In the genomic region with DNA sequence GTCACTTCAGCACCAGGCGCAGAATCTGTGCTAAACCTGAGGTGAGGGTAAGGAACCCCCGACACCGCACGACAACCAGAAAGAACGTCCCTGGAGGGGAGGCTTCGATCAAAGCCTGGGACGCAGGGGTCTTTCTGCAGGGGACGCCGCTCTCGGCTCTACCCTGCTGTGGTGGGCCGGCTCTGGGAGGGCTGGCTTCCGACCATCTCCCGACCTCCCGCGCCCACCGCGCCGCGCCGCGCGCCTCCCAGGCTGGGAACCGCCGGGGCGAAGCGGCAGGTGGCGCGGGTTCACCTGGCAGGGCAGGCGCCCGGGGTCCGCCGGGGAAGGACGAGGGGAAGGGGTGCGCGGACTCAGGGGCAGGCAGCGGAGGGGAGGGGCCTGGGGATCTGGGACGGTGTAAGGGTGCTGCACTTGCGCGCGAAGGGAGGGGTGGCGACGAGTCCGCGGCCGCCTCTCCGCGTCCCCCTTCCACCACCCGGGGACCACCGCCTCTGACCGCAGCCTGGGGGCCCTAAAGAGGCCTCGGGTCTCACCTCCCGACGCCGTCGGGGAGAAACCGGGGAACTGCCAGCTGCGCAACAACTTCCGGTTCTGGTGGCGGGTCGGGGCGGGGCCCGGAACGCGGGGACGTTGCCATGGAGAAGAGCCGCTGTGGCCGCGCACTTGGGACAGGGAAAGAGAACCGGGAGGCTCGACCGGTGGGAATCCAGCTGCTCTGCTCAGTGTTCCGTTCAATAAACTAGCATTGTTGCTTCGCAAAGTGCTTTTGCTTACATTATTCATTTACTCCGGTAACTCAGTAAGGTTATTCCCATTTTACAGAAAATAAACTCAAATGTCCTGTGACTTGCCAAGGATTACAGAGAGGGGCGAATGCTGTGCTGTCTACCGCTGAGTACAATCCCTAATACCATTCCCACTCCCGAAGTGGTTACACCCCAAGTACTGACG, we compare ENCODE assay signal across 1 cellular context.
TF ChIP-seq lines count a peak whose summit lies in the region.

Gene ZNF396 (minus strand): TSS at position 596 of the 954 bp plus-strand sequence. CDS start 3,045 bp downstream, outside the sequence.

TF ChIP-seq in HepG2, 621 proteins besides CTCF, POLR2A, EP300 and RAD21 (continued from another document and continues in another):
- TF ChIP-seq AHDC1 (CRISPR knock-in tag; IDR thresholded peaks at IDR 0.05; ENCODE audit: borderline replicate concordance) (no peak), KDM6A (CRISPR knock-in tag; IDR thresholded peaks at IDR 0.05; ENCODE audit: low read depth) (no peak), PPARG (CRISPR knock-in tag; conservative IDR thresholded peaks at IDR 0.05) (no peak), ZSCAN31 (CRISPR knock-in tag; IDR thresholded peaks at IDR 0.05; ENCODE audit: low read depth) (no peak), LCORL (IDR thresholded peaks at IDR 0.05) (no peak), LCORL (CRISPR knock-in tag; IDR thresholded peaks at IDR 0.05) (no peak), ZNF383 (CRISPR knock-in tag; IDR thresholded peaks at IDR 0.05; ENCODE audit: borderline replicate concordance) (no peak), ZFY (CRISPR knock-in tag; IDR thresholded peaks at IDR 0.05) (peak; percentile 59), DR1 (CRISPR knock-in tag; IDR thresholded peaks at IDR 0.05) (no peak), RBM22 (optimal IDR thresholded peaks at IDR 0.05; ENCODE audit: low read length) (peak; percentile 83), ZNF274 (CRISPR knock-in tag; IDR thresholded peaks at IDR 0.05) (0 out of 2 replicates have a peak, but pooled peaks have one; percentile 12), DNMT1 (CRISPR knock-in tag; IDR thresholded peaks at IDR 0.05) (0 out of 2 replicates have a peak, but pooled peaks have one; percentile 38), CEBPB (IDR thresholded peaks at IDR 0.05; ENCODE audit: borderline replicate concordance, low read depth, low read length) (no peak), TBX3 (IDR thresholded peaks at IDR 0.05; ENCODE audit: borderline replicate concordance) (no peak), ERF (CRISPR knock-in tag; IDR thresholded peaks at IDR 0.05) (peak; percentile 32; the same call in 1 of the 2 replicates), ZFP1 (CRISPR knock-in tag; IDR thresholded peaks at IDR 0.05) (no peak), MATR3 (CRISPR knock-in tag; IDR thresholded peaks at IDR 0.05) (no peak), MTA3 (CRISPR knock-in tag; IDR thresholded peaks at IDR 0.05) (no peak), ZNF607 (CRISPR knock-in tag; IDR thresholded peaks at IDR 0.05; ENCODE audit: borderline replicate concordance) (0 out of 2 replicates have a peak, but pooled peaks have one; percentile 40), MBNL3 (CRISPR knock-in tag; conservative IDR thresholded peaks at IDR 0.05) (no peak), HNF4A (CRISPR knock-in tag; IDR thresholded peaks at IDR 0.05) (no peak), KMT2B (CRISPR knock-in tag; IDR thresholded peaks at IDR 0.05) (peak; percentile 83), RAD51 (IDR thresholded peaks at IDR 0.05; ENCODE audit: borderline replicate concordance) (no peak), ZNF253 (CRISPR knock-in tag; IDR thresholded peaks at IDR 0.05; ENCODE audit: borderline replicate concordance) (no peak), ZNF546 (CRISPR knock-in tag; conservative IDR thresholded peaks at IDR 0.05) (no peak), ATRX (CRISPR knock-in tag; IDR thresholded peaks at IDR 0.05; ENCODE audit: borderline replicate concordance) (no peak), MBD4 (IDR thresholded peaks at IDR 0.05; ENCODE audit: borderline replicate concordance, low read length) (no peak), ISX (CRISPR knock-in tag; conservative IDR thresholded peaks at IDR 0.05) (no peak), ZMYM2 (CRISPR knock-in tag; IDR thresholded peaks at IDR 0.05) (peak; percentile 33; the same call in 1 of the 2 replicates), DPF2 (CRISPR knock-in tag; IDR thresholded peaks at IDR 0.05; ENCODE audit: borderline replicate concordance, low read depth) (no peak), TFAP4 (IDR thresholded peaks at IDR 0.05; ENCODE audit: borderline replicate concordance, low read depth) (peak; percentile 88), PRMT3 (CRISPR knock-in tag; IDR thresholded peaks at IDR 0.05; ENCODE audit: borderline replicate concordance, low read depth) (peak; percentile 60; the same call in 1 of the 2 replicates), NCOA2 (CRISPR knock-in tag; IDR thresholded peaks at IDR 0.05) (no peak), KLF13 (CRISPR knock-in tag; IDR thresholded peaks at IDR 0.05) (no peak), GATAD2A (CRISPR knock-in tag; IDR thresholded peaks at IDR 0.05) (peak; percentile 29; the same call in 1 of the 2 replicates), MTF1 (CRISPR knock-in tag; IDR thresholded peaks at IDR 0.05) (no peak), ZNF577 (CRISPR knock-in tag; IDR thresholded peaks at IDR 0.05; ENCODE audit: borderline replicate concordance, low read depth) (no peak), DZIP1 (CRISPR knock-in tag; IDR thresholded peaks at IDR 0.05) (peak; percentile 52; the same call in 1 of the 2 replicates), ZNF235 (CRISPR knock-in tag; IDR thresholded peaks at IDR 0.05; ENCODE audit: borderline replicate concordance) (0 out of 2 replicates have a peak, but pooled peaks have one; percentile 60), ZFYVE20 (CRISPR knock-in tag; IDR thresholded peaks at IDR 0.05; ENCODE audit: borderline replicate concordance, low read depth) (no peak), ZNF3 (CRISPR knock-in tag; IDR thresholded peaks at IDR 0.05) (no peak), ZMAT3 (CRISPR knock-in tag; conservative IDR thresholded peaks at IDR 0.05) (no peak)
- TF ChIP-seq, protein P1, sequence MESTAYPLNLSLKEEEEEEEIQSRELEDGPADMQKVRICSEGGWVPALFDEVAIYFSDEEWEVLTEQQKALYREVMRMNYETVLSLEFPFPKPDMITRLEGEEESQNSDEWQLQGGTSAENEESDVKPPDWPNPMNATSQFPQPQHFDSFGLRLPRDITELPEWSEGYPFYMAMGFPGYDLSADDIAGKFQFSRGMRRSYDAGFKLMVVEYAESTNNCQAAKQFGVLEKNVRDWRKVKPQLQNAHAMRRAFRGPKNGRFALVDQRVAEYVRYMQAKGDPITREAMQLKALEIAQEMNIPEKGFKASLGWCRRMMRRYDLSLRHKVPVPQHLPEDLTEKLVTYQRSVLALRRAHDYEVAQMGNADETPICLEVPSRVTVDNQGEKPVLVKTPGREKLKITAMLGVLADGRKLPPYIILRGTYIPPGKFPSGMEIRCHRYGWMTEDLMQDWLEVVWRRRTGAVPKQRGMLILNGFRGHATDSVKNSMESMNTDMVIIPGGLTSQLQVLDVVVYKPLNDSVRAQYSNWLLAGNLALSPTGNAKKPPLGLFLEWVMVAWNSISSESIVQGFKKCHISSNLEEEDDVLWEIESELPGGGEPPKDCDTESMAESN (CRISPR knock-in tag; conservative IDR thresholded peaks at IDR 0.05), result no peak
- TF ChIP-seq, protein P2, sequence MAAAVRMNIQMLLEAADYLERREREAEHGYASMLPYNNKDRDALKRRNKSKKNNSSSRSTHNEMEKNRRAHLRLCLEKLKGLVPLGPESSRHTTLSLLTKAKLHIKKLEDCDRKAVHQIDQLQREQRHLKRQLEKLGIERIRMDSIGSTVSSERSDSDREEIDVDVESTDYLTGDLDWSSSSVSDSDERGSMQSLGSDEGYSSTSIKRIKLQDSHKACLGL (CRISPR knock-in tag; IDR thresholded peaks at IDR 0.05), result no peak; the same call in 1 of the 2 replicates
- TF ChIP-seq, protein P3, sequence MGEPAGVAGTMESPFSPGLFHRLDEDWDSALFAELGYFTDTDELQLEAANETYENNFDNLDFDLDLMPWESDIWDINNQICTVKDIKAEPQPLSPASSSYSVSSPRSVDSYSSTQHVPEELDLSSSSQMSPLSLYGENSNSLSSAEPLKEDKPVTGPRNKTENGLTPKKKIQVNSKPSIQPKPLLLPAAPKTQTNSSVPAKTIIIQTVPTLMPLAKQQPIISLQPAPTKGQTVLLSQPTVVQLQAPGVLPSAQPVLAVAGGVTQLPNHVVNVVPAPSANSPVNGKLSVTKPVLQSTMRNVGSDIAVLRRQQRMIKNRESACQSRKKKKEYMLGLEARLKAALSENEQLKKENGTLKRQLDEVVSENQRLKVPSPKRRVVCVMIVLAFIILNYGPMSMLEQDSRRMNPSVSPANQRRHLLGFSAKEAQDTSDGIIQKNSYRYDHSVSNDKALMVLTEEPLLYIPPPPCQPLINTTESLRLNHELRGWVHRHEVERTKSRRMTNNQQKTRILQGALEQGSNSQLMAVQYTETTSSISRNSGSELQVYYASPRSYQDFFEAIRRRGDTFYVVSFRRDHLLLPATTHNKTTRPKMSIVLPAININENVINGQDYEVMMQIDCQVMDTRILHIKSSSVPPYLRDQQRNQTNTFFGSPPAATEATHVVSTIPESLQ (CRISPR knock-in tag; conservative IDR thresholded peaks at IDR 0.05), result no peak
- TF ChIP-seq, protein P4, sequence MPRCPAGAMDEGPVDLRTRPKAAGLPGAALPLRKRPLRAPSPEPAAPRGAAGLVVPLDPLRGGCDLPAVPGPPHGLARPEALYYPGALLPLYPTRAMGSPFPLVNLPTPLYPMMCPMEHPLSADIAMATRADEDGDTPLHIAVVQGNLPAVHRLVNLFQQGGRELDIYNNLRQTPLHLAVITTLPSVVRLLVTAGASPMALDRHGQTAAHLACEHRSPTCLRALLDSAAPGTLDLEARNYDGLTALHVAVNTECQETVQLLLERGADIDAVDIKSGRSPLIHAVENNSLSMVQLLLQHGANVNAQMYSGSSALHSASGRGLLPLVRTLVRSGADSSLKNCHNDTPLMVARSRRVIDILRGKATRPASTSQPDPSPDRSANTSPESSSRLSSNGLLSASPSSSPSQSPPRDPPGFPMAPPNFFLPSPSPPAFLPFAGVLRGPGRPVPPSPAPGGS (CRISPR knock-in tag; IDR thresholded peaks at IDR 0.05), result no peak
- TF ChIP-seq, protein P5, sequence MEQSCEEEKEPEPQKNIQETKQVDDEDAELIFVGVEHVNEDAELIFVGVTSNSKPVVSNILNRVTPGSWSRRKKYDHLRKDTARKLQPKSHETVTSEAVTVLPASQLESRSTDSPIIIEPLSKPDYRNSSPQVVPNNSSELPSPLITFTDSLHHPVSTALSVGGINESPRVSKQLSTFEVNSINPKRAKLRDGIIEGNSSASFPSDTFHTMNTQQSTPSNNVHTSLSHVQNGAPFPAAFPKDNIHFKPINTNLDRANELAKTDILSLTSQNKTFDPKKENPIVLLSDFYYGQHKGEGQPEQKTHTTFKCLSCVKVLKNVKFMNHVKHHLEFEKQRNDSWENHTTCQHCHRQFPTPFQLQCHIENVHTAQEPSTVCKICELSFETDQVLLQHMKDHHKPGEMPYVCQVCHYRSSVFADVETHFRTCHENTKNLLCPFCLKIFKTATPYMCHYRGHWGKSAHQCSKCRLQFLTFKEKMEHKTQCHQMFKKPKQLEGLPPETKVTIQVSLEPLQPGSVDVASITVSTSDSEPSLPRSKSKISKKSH (CRISPR knock-in tag; IDR thresholded peaks at IDR 0.05; ENCODE audit: borderline replicate concordance), result 0 out of 2 replicates have a peak, but pooled peaks have one; percentile 35
